In genomic region chr15:77426871-77427270, GRCh38 we compare ENCODE assay signal across 1 cellular context.
A peak's percentile ranks its signal among the peaks of the same experiment; 100 is the strongest.
TF ChIP-seq lines count a peak whose summit lies in the region.

No MANE protein-coding gene starts in this region.

TF ChIP-seq in GM12878, 131 proteins besides CTCF, POLR2A, EP300 and RAD21:
- peak; percentile 75; the same call in 1 of the 2 replicates for TF ChIP-seq PAX5 (IDR thresholded peaks at IDR 0.05; ENCODE audit: borderline replicate concordance, low read depth, low read length)
- TF ChIP-seq RUNX3 (IDR thresholded peaks at IDR 0.05; ENCODE audit: low read length), result peak; percentile 85
- 0 out of 2 replicates have a peak, but pooled peaks have one; percentile 23 for TF ChIP-seq MLLT1 (IDR thresholded peaks at IDR 0.05)
- no peak for TF ChIP-seq SMAD1 (IDR thresholded peaks at IDR 0.05; ENCODE audit: low read depth, partially characterized antibody)
- no peak for TF ChIP-seq RBBP5 (conservative IDR thresholded peaks at IDR 0.05)
TF ChIP-seq in GM12878: peak in this region for 3.
